ENCODE assay signal across 13 cellular contexts in genomic region chr2:70371753-70372152, GRCh38.
DNase-seq lines count a peak whose midpoint lies in the region; TF ChIP-seq lines count a peak whose summit lies in the region.
"Had no signal": no experiment of that assay in that cellular context is flagged by ENCODE, and none has a peak within 500 bp of the region (broad histone marks: within the 10 kb centered on the region; RNA-seq: fewer than 3 reads in every experiment).

No MANE protein-coding gene starts in this region.

- DNase-seq in GM23248 (peak; percentile 89), RKO (ENCODE audit: low spot score) (peak; percentile 75), epithelial cell of esophagus (ENCODE audit: low read depth) (peak; percentile 94), pulmonary artery endothelial cell (ENCODE audit: low read depth, low spot score) (peak; percentile 85), NCI-H2171 (lab: John Stamatoyannopoulos, UW) (no peak), stomach (no peak)
- DNase-seq in activated T-helper 1 cell treated with anti-CD3 and anti-CD28 coated beads, Interleukin-12 subunit alpha, Interleukin-12 subunit beta, Interleukin-2, Interleukin-4 antibody, amounts not matched to agents 30 ng/mL and 10 ng/mL and 1 ng/mL, durations not matched to agents 14 hours and 24 hours and 36 hours (ENCODE audit: low spot score): no peak
- DNase-seq: activated naive CD4-positive, alpha-beta T cell treated with anti-CD3 and anti-CD28 coated beads for 36 hours; DMS 273 treated with DMSO at 0.1 percent for 48 hours; MM.1S; tibial artery had no signal

- no peak for TF ChIP-seq EP300 in stomach (IDR thresholded peaks at IDR 0.05)

- H3K9me3 ChIP-seq in GM23248 (ENCODE audit: low read depth): no peaks in the 10 kb centered on the region
- H3K9me3 ChIP-seq in stomach: peaks cover 0 to 4% (median 0%) of the 10 kb centered on the region in 4 donors
- H3K9me3 ChIP-seq: tibial artery had no signal

- H3K9me3 Mint-ChIP-seq in activated T-helper 1 cell treated with anti-CD3 and anti-CD28 coated beads, Interleukin-12 subunit alpha, Interleukin-12 subunit beta, Interleukin-2, Interleukin-4 antibody, amounts not matched to agents 30 ng/mL and 10 ng/mL and 1 ng/mL, durations not matched to agents 14 hours and 24 hours and 36 hours: no peaks in the 10 kb centered on the region
- H3K9me3 Mint-ChIP-seq: nephron had no signal

- no peaks in the 10 kb centered on the region for H3K4me1 Mint-ChIP-seq in activated T-helper 1 cell treated with anti-CD3 and anti-CD28 coated beads, Interleukin-12 subunit alpha, Interleukin-12 subunit beta, Interleukin-2, Interleukin-4 antibody, amounts not matched to agents 30 ng/mL and 10 ng/mL and 1 ng/mL, durations not matched to agents 14 hours and 24 hours and 36 hours (ENCODE audit: low read depth)
- H3K4me1 Mint-ChIP-seq: nephron had no signal

- H3K4me3 ChIP-seq in GM23248 (0 out of 2 replicates have a peak overlapping the region, but pooled peaks have one; percentile 2), epithelial cell of esophagus (ENCODE audit: low read length) (no peak overlapping the region), stomach (no peak overlapping the region)
- H3K4me3 ChIP-seq: GM12878, tibial artery had no signal

- peak overlapping the region; percentile 69 for H3K27ac ChIP-seq in GM23248
- H3K27ac ChIP-seq in stomach: no peak overlapping the region
- H3K27ac ChIP-seq: tibial artery had no signal

- no peaks in the 10 kb centered on the region for H3K36me3 Mint-ChIP-seq in activated T-helper 1 cell treated with anti-CD3 and anti-CD28 coated beads, Interleukin-12 subunit alpha, Interleukin-12 subunit beta, Interleukin-2, Interleukin-4 antibody, amounts not matched to agents 30 ng/mL and 10 ng/mL and 1 ng/mL, durations not matched to agents 14 hours and 24 hours and 36 hours (ENCODE audit: low read depth)

- no peak for TF ChIP-seq CTCF in epithelial cell of esophagus (IDR thresholded peaks at IDR 0.05; ENCODE audit: insufficient read depth, low read depth, low read length, missing control alignments)
- TF ChIP-seq CTCF in stomach (IDR thresholded peaks at IDR 0.05): no peak

- no peaks in the 10 kb centered on the region for H4K20me1 ChIP-seq in GM23248 (ENCODE audit: insufficient read depth)

- peaks cover 11% of the 10 kb centered on the region; the same call in 1 of the 2 replicates for H3F3A ChIP-seq in GM23248 (ENCODE audit: insufficient read depth)

- H3K9ac ChIP-seq in GM23248: 0 out of 2 replicates have a peak overlapping the region, but pooled peaks have one; percentile 15

- no peaks in the 10 kb centered on the region for H3K79me2 ChIP-seq in GM23248 (ENCODE audit: insufficient read depth)

- no peaks in the 10 kb centered on the region for H3K9me2 ChIP-seq in GM23248 (ENCODE audit: insufficient read depth)

- H3K36me3 ChIP-seq in GM23248 (ENCODE audit: low read depth) (no peaks in the 10 kb centered on the region), stomach (no peaks in the 10 kb centered on the region)
- H3K36me3 ChIP-seq: tibial artery had no signal

- no peak for TF ChIP-seq POLR2A in stomach (IDR thresholded peaks at IDR 0.05)

- no peaks in the 10 kb centered on the region for H3K27me3 ChIP-seq in GM23248 (replicated peaks; ENCODE audit: insufficient read depth)
- H3K27me3 ChIP-seq in stomach: peaks cover 0 to 6% (median 0%) of the 10 kb centered on the region in 3 donors

- H3K27ac Mint-ChIP-seq in activated T-helper 1 cell treated with anti-CD3 and anti-CD28 coated beads, Interleukin-12 subunit alpha, Interleukin-12 subunit beta, Interleukin-2, Interleukin-4 antibody, amounts not matched to agents 30 ng/mL and 10 ng/mL and 1 ng/mL, durations not matched to agents 14 hours and 24 hours and 36 hours: no peak overlapping the region
- H3K27ac Mint-ChIP-seq: activated naive CD4-positive, alpha-beta T cell treated with anti-CD3 and anti-CD28 coated beads for 36 hours; nephron had no signal

- intact Hi-C loops in activated T-helper 1 cell treated with anti-CD3 and anti-CD28 coated beads, Interleukin-12 subunit alpha, Interleukin-12 subunit beta, Interleukin-2, Interleukin-4 antibody, amounts not matched to agents 30 ng/mL and 10 ng/mL and 1 ng/mL, durations not matched to agents 14 hours and 24 hours and 36 hours (cut with micrococcal nuclease): no loop called here
- intact Hi-C loops in stomach (cut with DNase I; ENCODE audit: low total_unique reads): no loop called here

- in situ Hi-C loops in GM23248 (cut with MboI): no loop called here

- peaks cover 3% of the 10 kb centered on the region for H3K27me3 Mint-ChIP-seq in activated T-helper 1 cell treated with anti-CD3 and anti-CD28 coated beads, Interleukin-12 subunit alpha, Interleukin-12 subunit beta, Interleukin-2, Interleukin-4 antibody, amounts not matched to agents 30 ng/mL and 10 ng/mL and 1 ng/mL, durations not matched to agents 14 hours and 24 hours and 36 hours (ENCODE audit: insufficient read depth)

- H3K4me2 ChIP-seq in GM23248 (ENCODE audit: unreplicated experiment): peak overlapping the region; percentile 12

- H3K4me1 ChIP-seq in GM23248 (ENCODE audit: insufficient read depth): peaks cover 23% of the 10 kb centered on the region
- H3K4me1 ChIP-seq in stomach: no peaks in the 10 kb centered on the region
- H3K4me1 ChIP-seq: tibial artery had no signal

- no peak overlapping the region for H3K4me3 Mint-ChIP-seq in activated T-helper 1 cell treated with anti-CD3 and anti-CD28 coated beads, Interleukin-12 subunit alpha, Interleukin-12 subunit beta, Interleukin-2, Interleukin-4 antibody, amounts not matched to agents 30 ng/mL and 10 ng/mL and 1 ng/mL, durations not matched to agents 14 hours and 24 hours and 36 hours
- H3K4me3 Mint-ChIP-seq: activated naive CD4-positive, alpha-beta T cell treated with anti-CD3 and anti-CD28 coated beads for 36 hours; nephron had no signal

- WGBS in GM23248 (ENCODE audit: low coverage in 1 of 2, low lambda C conversion rate in 2 of 2, missing lambda C conversion rate in 2 of 2), 2 experiments: 9 to 14% methylated on average over 3 of the region's 3 CpGs
- 58 to 90% (median 78%) methylated on average over 3 of the region's 3 CpGs for WGBS in stomach, 5 donors

- peak overlapping the region; percentile 74 for H2AFZ ChIP-seq in GM23248

Comparison
In these comparisons a context has a peak if more than half of its experiments do, and no peak if none do; other contexts are left out.
1. DNase-seq: peak in GM23248 (single experiment), RKO (single experiment), epithelial cell of esophagus (single experiment) and pulmonary artery endothelial cell (single experiment); none in NCI-H2171 (single experiment), activated T-helper 1 cell treated with anti-CD3 and anti-CD28 coated beads, Interleukin-12 subunit alpha, Interleukin-12 subunit beta, Interleukin-2, Interleukin-4 antibody, amounts not matched to agents 30 ng/mL and 10 ng/mL and 1 ng/mL, durations not matched to agents 14 hours and 24 hours and 36 hours (single experiment) and stomach (single experiment).